In genomic region chr10:132714906-132715790, GRCh38 we compare ENCODE assay signal across 18 cellular contexts.
DNase-seq lines count a peak whose midpoint lies in the region; ATAC-seq and TF ChIP-seq lines count a peak whose summit lies in the region.
"Had no signal": no experiment of that assay in that cellular context is flagged by ENCODE, and none has a peak within 500 bp of the region (broad histone marks: within the 10 kb centered on the region; RNA-seq: fewer than 3 reads in every experiment).

No MANE protein-coding gene starts in this region.

- peaks cover 9% of the 10 kb centered on the region for H3K36me3 Mint-ChIP-seq in neural progenitor cell

- H3K27me3 Mint-ChIP-seq in neural progenitor cell (ENCODE audit: insufficient read depth, low read depth): peaks cover 17% of the 10 kb centered on the region
- H3K27me3 Mint-ChIP-seq: activated CD4-positive, alpha-beta T cell treated with anti-CD3 and anti-CD28 coated beads, Interleukin-2, amount 10 ng/mL, durations not matched to agents 7 days and 5 days; naive thymus-derived CD4-positive, alpha-beta T cell; stimulated activated memory B cell treated with anti-CD40 and anti-IgM and Interleukin-4, amounts not matched to agents 10 μg/mL and 1 μg/mL and 100 μg/mL, for 72 hours had no signal

- peaks cover 3% of the 10 kb centered on the region for H3K9me3 Mint-ChIP-seq in neural progenitor cell
- H3K9me3 Mint-ChIP-seq: activated CD4-positive, alpha-beta T cell treated with anti-CD3 and anti-CD28 coated beads, Interleukin-2, amount 10 ng/mL, durations not matched to agents 7 days and 5 days; stimulated activated memory B cell treated with anti-CD40 and anti-IgM and Interleukin-4, amounts not matched to agents 10 μg/mL and 1 μg/mL and 100 μg/mL, for 72 hours; type B pancreatic cell had no signal

- H3K9me3 ChIP-seq in neural progenitor cell (ENCODE audit: low read depth): no peaks in the 10 kb centered on the region
- H3K9me3 ChIP-seq: colonic mucosa had no signal

- H3K9ac ChIP-seq in neural progenitor cell: no peak overlapping the region

- ATAC-seq in left ventricle myocardium superior (no peak), GM18505 (IDR thresholded peaks at IDR 0.05; ENCODE audit: unreplicated experiment) (no peak)
- ATAC-seq: naive thymus-derived CD4-positive, alpha-beta T cell; stimulated activated memory B cell treated with anti-CD40 and anti-IgM and Interleukin-4, amounts not matched to agents 10 μg/mL and 1 μg/mL and 100 μg/mL, for 72 hours had no signal

- no peak for TF ChIP-seq CTCF in neural progenitor cell (IDR thresholded peaks at IDR 0.05)

- no peak for TF ChIP-seq POLR2A in GM18505 (IDR thresholded peaks at IDR 0.05; ENCODE audit: borderline replicate concordance, extremely low read depth, insufficient read depth, insufficient read length)

- no peaks in the 10 kb centered on the region for H3K36me3 ChIP-seq in neural progenitor cell
- H3K36me3 ChIP-seq: colonic mucosa had no signal

- H3K27ac ChIP-seq in neural progenitor cell: no peak overlapping the region
- H3K27ac ChIP-seq: colonic mucosa had no signal

- H2AFZ ChIP-seq in neural progenitor cell (replicated peaks): no peak overlapping the region

- H3K4me2 ChIP-seq in neural progenitor cell: peak overlapping the region; percentile 56

- H3F3A ChIP-seq in neural progenitor cell (ENCODE audit: low read depth): peaks cover 22% of the 10 kb centered on the region

- in situ Hi-C loops in ACHN (cut with HindIII; ENCODE audit: low pct_ligation_motif_present, low pct_unique_long_range_greater_than_20kb, low sequenced_read_pairs): no loop called here

- H3K27me3 ChIP-seq in neural progenitor cell: peaks cover 67% of the 10 kb centered on the region
- H3K27me3 ChIP-seq: colonic mucosa had no signal

- DNase-seq in Ammon's horn (ENCODE audit: low spot score) (peak; percentile 46), astrocyte of the hippocampus (ENCODE audit: low read depth, low spot score) (peak; percentile 69), left ventricle myocardium superior (peak; percentile 3), neural progenitor cell (ENCODE audit: low spot score) (peak; percentile 24), NCI-H82 treated with DMSO at 0.1 percent for 48 hours (lab: John Stamatoyannopoulos, UW; ENCODE audit: unreplicated experiment) (no peak), ACHN (no peak), GDM1 (lab: John Stamatoyannopoulos, UW) (no peak)
- DNase-seq: activated CD4-positive, alpha-beta T cell treated with anti-CD3 and anti-CD28 coated beads, Interleukin-2, amount 10 ng/mL, durations not matched to agents 7 days and 5 days; activated CD8-positive, alpha-beta memory T cell treated with anti-CD3 and anti-CD28 coated beads, Interleukin-2, amount 50 U/mL, for 4 hours; colonic mucosa; DMS153; naive thymus-derived CD4-positive, alpha-beta T cell; NCI-H187 treated with DMSO at 0.1 percent for 48 hours; NCI-H345; stimulated activated CD4-positive, alpha-beta T cell treated with anti-CD3 and anti-CD28 coated beads, Interleukin-15, amount 100 ng/mL, for 24 hours had no signal

- H3K79me2 ChIP-seq in neural progenitor cell (ENCODE audit: low read depth): no peaks in the 10 kb centered on the region

- peaks cover 63% of the 10 kb centered on the region for H4K20me1 ChIP-seq in neural progenitor cell (ENCODE audit: low read depth)

- peak overlapping the region; percentile 86 for H3K27ac Mint-ChIP-seq in neural progenitor cell
- H3K27ac Mint-ChIP-seq: activated CD4-positive, alpha-beta T cell treated with anti-CD3 and anti-CD28 coated beads, Interleukin-2, amount 10 ng/mL, durations not matched to agents 7 days and 5 days; naive thymus-derived CD4-positive, alpha-beta T cell; stimulated activated memory B cell treated with anti-CD40 and anti-IgM and Interleukin-4, amounts not matched to agents 10 μg/mL and 1 μg/mL and 100 μg/mL, for 72 hours; type B pancreatic cell had no signal

- H3K4me3 ChIP-seq in neural progenitor cell: peak overlapping the region; percentile 24
- H3K4me3 ChIP-seq: colonic mucosa had no signal

- peaks cover 20% of the 10 kb centered on the region for H3K4me1 ChIP-seq in neural progenitor cell
- H3K4me1 ChIP-seq: colonic mucosa had no signal

- intact Hi-C loops in left ventricle myocardium superior (cut with micrococcal nuclease): no loop called here

- peaks cover 60% of the 10 kb centered on the region for H3K4me1 Mint-ChIP-seq in neural progenitor cell
- H3K4me1 Mint-ChIP-seq: activated CD4-positive, alpha-beta T cell treated with anti-CD3 and anti-CD28 coated beads, Interleukin-2, amount 10 ng/mL, durations not matched to agents 7 days and 5 days; stimulated activated memory B cell treated with anti-CD40 and anti-IgM and Interleukin-4, amounts not matched to agents 10 μg/mL and 1 μg/mL and 100 μg/mL, for 72 hours had no signal

- peak overlapping the region; percentile 74 for H3K4me3 Mint-ChIP-seq in neural progenitor cell
- H3K4me3 Mint-ChIP-seq: activated CD4-positive, alpha-beta T cell treated with anti-CD3 and anti-CD28 coated beads, Interleukin-2, amount 10 ng/mL, durations not matched to agents 7 days and 5 days; naive thymus-derived CD4-positive, alpha-beta T cell; stimulated activated memory B cell treated with anti-CD40 and anti-IgM and Interleukin-4, amounts not matched to agents 10 μg/mL and 1 μg/mL and 100 μg/mL, for 72 hours; type B pancreatic cell had no signal

Comparison
In these comparisons a context has a peak if more than half of its experiments do, and no peak if none do; other contexts are left out.
1. DNase-seq: peak in Ammon's horn (single experiment), astrocyte of the hippocampus (single experiment), left ventricle myocardium superior (single experiment) and neural progenitor cell (single experiment); none in NCI-H82 treated with DMSO at 0.1 percent for 48 hours (single experiment), ACHN (single experiment) and GDM1 (single experiment).